Comparison of ENCODE assay signal across 17 cellular contexts in genomic region chr10:123704812-123705211, GRCh38. TPM values are rescaled to one million over a fixed set of nuclear protein-coding genes. Genes with fewer than 3 reads are reported as not detected.
DNase-seq lines count a peak whose midpoint lies in the region; ATAC-seq and TF ChIP-seq lines count a peak whose summit lies in the region.
"Had no signal": no experiment of that assay in that cellular context is flagged by ENCODE, and none has a peak within 500 bp of the region (broad histone marks: within the 10 kb centered on the region; RNA-seq: fewer than 3 reads in every experiment).

No MANE protein-coding gene starts in this region.

- peak overlapping the region; percentile 49 for H3K9ac ChIP-seq in DND-41 (ENCODE audit: low read depth, low read length)
- H3K9ac ChIP-seq: GM23248 had no signal

- H3K4me3 ChIP-seq in DND-41 (ENCODE audit: low read depth in 1 of 2, low read length in 2 of 2), result 0 out of 4 replicates have a peak overlapping the region, but pooled peaks of 1 of the 2 experiments have one; percentile 15
- H3K4me3 ChIP-seq in left lung, result no peak overlapping the region
- H3K4me3 ChIP-seq: GM23248, SJCRH30 had no signal

- no peaks in the 10 kb centered on the region for H3K27me3 ChIP-seq in DND-41 (ENCODE audit: insufficient read depth, low read length, poor library complexity)
- H3K27me3 ChIP-seq in left lung, result peaks cover 0 to 32% of the 10 kb centered on the region in 2 donors
- H3K27me3 ChIP-seq: SJCRH30 had no signal

- H4K20me1 ChIP-seq in DND-41 (ENCODE audit: insufficient read depth, low read length), result no peaks in the 10 kb centered on the region

- ATAC-seq in DND-41 (ENCODE audit: insufficient read depth, low read depth), result peak; percentile 64
- ATAC-seq in stimulated activated effector memory CD8-positive, alpha-beta T cell treated with anti-CD3 and anti-CD28 coated beads, Interleukin-12 subunit alpha, Interleukin-12 subunit beta, amount 100 ng/mL, for 72 hours, result no peak
- ATAC-seq in left lung, result no peak
- no peak for ATAC-seq in stimulated activated naive CD8-positive, alpha-beta T cell treated with anti-CD3 and anti-CD28 coated beads, Interleukin-15, Interleukin-2, amounts not matched to agents 100 U/mL and 50 U/mL, for 24 hours
- ATAC-seq: T-cell had no signal

- no peak overlapping the region for H3K4me3 Mint-ChIP-seq in stimulated activated effector memory CD8-positive, alpha-beta T cell treated with anti-CD3 and anti-CD28 coated beads, Interleukin-12 subunit alpha, Interleukin-12 subunit beta, amount 100 ng/mL, for 72 hours
- H3K4me3 Mint-ChIP-seq: CD4-positive, CD25-positive, alpha-beta regulatory T cell; T-cell had no signal

- no peaks in the 10 kb centered on the region for H3K9me3 Mint-ChIP-seq in stimulated activated effector memory CD8-positive, alpha-beta T cell treated with anti-CD3 and anti-CD28 coated beads, Interleukin-12 subunit alpha, Interleukin-12 subunit beta, amount 100 ng/mL, for 72 hours
- H3K9me3 Mint-ChIP-seq: T-cell had no signal

- peak overlapping the region; percentile 94 for H3K27ac ChIP-seq in DND-41 (ENCODE audit: low read length)
- H3K27ac ChIP-seq in left lung, result no peak overlapping the region
- H3K27ac ChIP-seq: GM23248, SJCRH30 had no signal

- no peaks in the 10 kb centered on the region for H3K36me3 Mint-ChIP-seq in stimulated activated effector memory CD8-positive, alpha-beta T cell treated with anti-CD3 and anti-CD28 coated beads, Interleukin-12 subunit alpha, Interleukin-12 subunit beta, amount 100 ng/mL, for 72 hours
- H3K36me3 Mint-ChIP-seq: CD4-positive, CD25-positive, alpha-beta regulatory T cell; T-cell had no signal

- no peaks in the 10 kb centered on the region for H3K4me1 Mint-ChIP-seq in stimulated activated effector memory CD8-positive, alpha-beta T cell treated with anti-CD3 and anti-CD28 coated beads, Interleukin-12 subunit alpha, Interleukin-12 subunit beta, amount 100 ng/mL, for 72 hours
- H3K4me1 Mint-ChIP-seq: CD4-positive, CD25-positive, alpha-beta regulatory T cell; T-cell had no signal

- TF ChIP-seq CTCF in DND-41 (IDR thresholded peaks at IDR 0.05; ENCODE audit: borderline replicate concordance, extremely low read depth, low read length, poor library complexity, severe bottlenecking) (no peak), left lung (IDR thresholded peaks at IDR 0.05) (no peak)

- DNase-seq in COR-L47 (lab: John Stamatoyannopoulos, UW) (peak; percentile 44), DND-41 (peak; percentile 13), NCI-H2227 treated with DMSO at 0.1 percent for 48 hours (lab: John Stamatoyannopoulos, UW) (peak; percentile 24), foreskin melanocyte (peak; percentile 44), left lung (no peak)
- no peak for DNase-seq in stimulated activated effector memory CD8-positive, alpha-beta T cell treated with anti-CD3 and anti-CD28 coated beads, Interleukin-12 subunit alpha, Interleukin-12 subunit beta, amount 100 ng/mL, for 72 hours (ENCODE audit: low spot score in 2 of 2)
- DNase-seq in stimulated activated naive CD8-positive, alpha-beta T cell treated with anti-CD3 and anti-CD28 coated beads, Interleukin-15, Interleukin-2, amounts not matched to agents 100 U/mL and 50 U/mL, for 24 hours, result no peak
- DNase-seq: CD4-positive, CD25-positive, alpha-beta regulatory T cell; GM23248; HCEC 1CT; KG1; NCI-H187; NCI-H524; OCI-M1; SJCRH30; T-cell had no signal

- H3K36me3 ChIP-seq in DND-41 (ENCODE audit: insufficient read depth, low read length) (no peaks in the 10 kb centered on the region), left lung (no peaks in the 10 kb centered on the region)
- H3K36me3 ChIP-seq: SJCRH30 had no signal

- 0 out of 2 replicates have a peak overlapping the region, but pooled peaks have one; percentile 22 for H2AFZ ChIP-seq in DND-41 (ENCODE audit: low read depth, low read length)
- H2AFZ ChIP-seq: GM23248 had no signal

- H3K4me1 ChIP-seq in DND-41 (ENCODE audit: insufficient read depth, low read length) (peaks cover 68% of the 10 kb centered on the region), left lung (no peaks in the 10 kb centered on the region)
- H3K4me1 ChIP-seq: SJCRH30 had no signal

- H3K9me3 ChIP-seq in DND-41 (ENCODE audit: insufficient read depth, low read length, severe bottlenecking), result no peaks in the 10 kb centered on the region
- H3K9me3 ChIP-seq in left lung, result no peaks in the 10 kb centered on the region
- H3K9me3 ChIP-seq: SJCRH30 had no signal

- no peaks in the 10 kb centered on the region for H3K79me2 ChIP-seq in DND-41 (ENCODE audit: insufficient read depth, low read length)

- H3K27ac Mint-ChIP-seq in stimulated activated effector memory CD8-positive, alpha-beta T cell treated with anti-CD3 and anti-CD28 coated beads, Interleukin-12 subunit alpha, Interleukin-12 subunit beta, amount 100 ng/mL, for 72 hours, result no peak overlapping the region
- H3K27ac Mint-ChIP-seq: CD4-positive, CD25-positive, alpha-beta regulatory T cell; T-cell had no signal

- H3K4me2 ChIP-seq in DND-41 (ENCODE audit: insufficient read depth, low read length), result peak overlapping the region; percentile 43

- intact Hi-C loops in left lung (cut with DNase I), result no loop called here

RNA-seq across cellular contexts. Expression of gene GPR26, which starts 38.7 kb away (rescaled TPM):
- not detected for total RNA-seq in left lung
- total RNA-seq: CD4-positive, CD25-positive, alpha-beta regulatory T cell; G401; GM23248; SJCRH30; T-cell had no signal

Comparison
In these comparisons a context has a peak if more than half of its experiments do, and no peak if none do; other contexts are left out.
1. DNase-seq: peak in COR-L47 (single experiment), DND-41 (single experiment), NCI-H2227 treated with DMSO at 0.1 percent for 48 hours (single experiment) and foreskin melanocyte (single experiment); none in stimulated activated effector memory CD8-positive, alpha-beta T cell treated with anti-CD3 and anti-CD28 coated beads, Interleukin-12 subunit alpha, Interleukin-12 subunit beta, amount 100 ng/mL, for 72 hours (0 of 2), left lung (0 of 2) and stimulated activated naive CD8-positive, alpha-beta T cell treated with anti-CD3 and anti-CD28 coated beads, Interleukin-15, Interleukin-2, amounts not matched to agents 100 U/mL and 50 U/mL, for 24 hours (single experiment).